Comparison of ENCODE assay signal across 8 cellular contexts in the genomic region with DNA sequence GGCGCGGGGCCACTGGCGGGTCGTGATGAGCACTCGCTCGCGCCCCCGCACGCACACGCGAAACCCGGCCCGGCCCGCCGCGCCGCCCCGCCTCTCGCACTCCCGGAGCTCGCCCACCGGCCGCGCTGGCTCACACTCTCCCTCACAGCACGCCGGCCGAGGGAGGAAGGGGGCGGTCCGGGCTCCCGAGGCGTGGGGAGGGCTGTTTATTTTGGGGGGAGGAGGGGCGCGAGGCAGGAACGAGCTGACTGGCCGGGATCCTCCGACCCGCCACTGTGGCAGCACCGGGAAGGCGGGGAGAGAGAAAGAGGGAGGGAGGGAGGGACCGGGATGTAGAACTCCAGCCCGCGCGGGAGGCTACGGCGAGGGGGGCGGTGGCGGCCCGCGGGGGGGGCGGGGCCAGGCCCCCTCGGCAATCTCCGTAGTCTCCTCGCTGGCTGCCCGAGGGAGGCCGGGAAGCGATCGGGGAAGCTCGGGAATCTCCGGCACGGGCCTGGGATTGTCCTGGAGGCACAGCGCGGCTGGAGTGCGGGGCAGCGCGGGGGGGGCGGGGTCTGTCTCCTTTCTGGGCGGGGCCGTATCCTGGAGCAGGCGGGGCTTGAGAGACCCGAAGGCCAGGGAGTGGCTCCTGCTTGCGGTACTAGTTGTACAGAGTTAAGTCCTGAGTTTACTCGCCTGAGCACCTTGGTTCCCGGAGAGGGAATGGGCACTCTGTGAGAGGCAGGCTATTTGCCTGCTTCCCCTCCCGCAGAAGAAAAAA. TPM values are rescaled to one million over a fixed set of nuclear protein-coding genes. Genes with fewer than 3 reads are reported as not detected.
A peak's percentile ranks its signal among the peaks of the same experiment; 100 is the strongest.
DNase-seq lines count a peak whose midpoint lies in the region; ATAC-seq and TF ChIP-seq lines count a peak whose summit lies in the region.

TSS of gene RBFOX2 (minus strand) at position 179 of the 760 bp plus-strand sequence. CDS start 399 bp downstream, outside the sequence.

- H3K27me3 Mint-ChIP-seq in naive thymus-derived CD4-positive, alpha-beta T cell = peaks cover 0 to 54% (median 4%) of the 10 kb centered on the region in 5 donors

- no peaks in the 10 kb centered on the region for H3K9me2 ChIP-seq in Loucy (replicated peaks; ENCODE audit: low read depth, low read length)

- DNase-seq in RWPE2 (ENCODE audit: low spot score) (peak; percentile 95), activated gamma-delta T cell (lab: John Stamatoyannopoulos, UW) (peak; percentile 46), fibroblast of peridontal ligament (ENCODE audit: extremely low read depth) (peak; percentile 92)
- DNase-seq in naive thymus-derived CD4-positive, alpha-beta T cell = peak; percentile 26 to 82 (median 44)
- DNase-seq in stimulated activated CD8-positive, alpha-beta memory T cell treated with anti-CD3 and anti-CD28 coated beads, Interleukin-7, amount 100 ng/mL, for 4 hours (ENCODE audit: low read depth in 2 of 2) = peak; percentile 59 to 81

- peak within 1 kb of the TSS; percentile 85 to 96 (median 90) for H3K4me3 Mint-ChIP-seq in naive thymus-derived CD4-positive, alpha-beta T cell

- ATAC-seq in RWPE2 (ENCODE audit: low read depth) = peak; percentile 84
- peak; percentile 80 for ATAC-seq in naive thymus-derived CD4-positive, alpha-beta T cell
- ATAC-seq in GM21786 (IDR thresholded peaks at IDR 0.05; ENCODE audit: unreplicated experiment) = no peak

- peaks cover 4% of the 10 kb centered on the region; the same call in 1 of the 2 replicates for H3F3A ChIP-seq in Loucy (ENCODE audit: low read depth)

- POLR2A ChIA-PET in naive thymus-derived CD4-positive, alpha-beta T cell (lab: Charles Lee) = no interaction called here

- no peaks in the 10 kb centered on the region for H3K36me3 Mint-ChIP-seq in naive thymus-derived CD4-positive, alpha-beta T cell

- no peak for TF ChIP-seq CTCF in Loucy (conservative IDR thresholded peaks at IDR 0.05; ENCODE audit: low read length)
- TF ChIP-seq CTCF in RWPE2 (IDR thresholded peaks at IDR 0.05; ENCODE audit: poor library complexity, severe bottlenecking) = no peak

- H3K27me3 ChIP-seq in Loucy (ENCODE audit: insufficient read depth, low read length, poor library complexity, severe bottlenecking) (no peaks in the 10 kb centered on the region), RWPE2 (ENCODE audit: insufficient read depth, poor library complexity, severe bottlenecking) (no peaks in the 10 kb centered on the region)
- H3K27me3 ChIP-seq in naive thymus-derived CD4-positive, alpha-beta T cell (ENCODE audit: control insufficient read depth in 2 of 2, insufficient read depth in 2 of 2, low read length in 2 of 2) = no peaks in the 10 kb centered on the region

- intact Hi-C loops in naive thymus-derived CD4-positive, alpha-beta T cell (cut with micrococcal nuclease) = loop anchor here (1.0 to 2.0 kb wide), 2 partner anchors 37 to 96 kb away; no protein-coding TSS in a partner anchor

- H4K20me1 ChIP-seq in Loucy (ENCODE audit: insufficient read depth, low read length, poor library complexity, severe bottlenecking) = no peaks in the 10 kb centered on the region

- CTCF ChIA-PET in naive thymus-derived CD4-positive, alpha-beta T cell (lab: Charles Lee) = interaction anchor here (2.1 kb wide), 1 partner anchor 37 kb away, joined by 9 read pairs; no protein-coding TSS in a partner anchor

- peak within 1 kb of the TSS; percentile 91 for H2AFZ ChIP-seq in Loucy (ENCODE audit: low read length)

- H3K9ac ChIP-seq in ES-I3 (ENCODE audit: low read depth, low read length) (peak within 1 kb of the TSS; percentile 96), Loucy (ENCODE audit: low read depth, low read length, poor library complexity, severe bottlenecking) (peak within 1 kb of the TSS; percentile 76)

- H3K27ac ChIP-seq in RWPE2 (ENCODE audit: poor library complexity, severe bottlenecking) = peak within 1 kb of the TSS; percentile 67
- H3K27ac ChIP-seq in naive thymus-derived CD4-positive, alpha-beta T cell (ENCODE audit: low read depth, low read length) = peak within 1 kb of the TSS; percentile 51

- peak within 1 kb of the TSS; percentile 79 for H3K4me2 ChIP-seq in Loucy (ENCODE audit: low read depth, low read length, poor library complexity, severe bottlenecking)

- H3K36me3 ChIP-seq in ES-I3 (ENCODE audit: insufficient read depth, low read length) (no peaks in the 10 kb centered on the region), Loucy (ENCODE audit: insufficient read depth, low read length) (no peaks in the 10 kb centered on the region), RWPE2 (ENCODE audit: low read depth) (peaks cover 9% of the 10 kb centered on the region)
- no peaks in the 10 kb centered on the region for H3K36me3 ChIP-seq in naive thymus-derived CD4-positive, alpha-beta T cell (ENCODE audit: control insufficient read depth in 2 of 3, insufficient read depth in 3 of 3, low read length in 3 of 3)

- H3K27ac Mint-ChIP-seq in naive thymus-derived CD4-positive, alpha-beta T cell = peak within 1 kb of the TSS in 8 of 9 donors; percentile 40 to 86 (median 75)

- H3K4me1 ChIP-seq in ES-I3 (ENCODE audit: insufficient read depth, low read length) (peaks cover 7% of the 10 kb centered on the region; the same call in 1 of the 2 replicates), Loucy (ENCODE audit: insufficient read depth, low read length, poor library complexity, severe bottlenecking) (peaks cover 16% of the 10 kb centered on the region), RWPE2 (ENCODE audit: insufficient read depth, poor library complexity, severe bottlenecking) (peaks cover 3% of the 10 kb centered on the region)
- peaks cover 8 to 13% of the 10 kb centered on the region in 2 donors for H3K4me1 ChIP-seq in naive thymus-derived CD4-positive, alpha-beta T cell (ENCODE audit: control insufficient read depth in 2 of 2, insufficient read depth in 2 of 2, low read length in 2 of 2)

- H3K79me2 ChIP-seq in Loucy (ENCODE audit: insufficient read depth, low read length) = no peaks in the 10 kb centered on the region

- peak within 1 kb of the TSS; percentile 92 for H3K4me3 ChIP-seq in Loucy (ENCODE audit: low read length, poor library complexity, severe bottlenecking)
- H3K4me3 ChIP-seq in RWPE2 (ENCODE audit: severe bottlenecking) = peak within 1 kb of the TSS; percentile 100
- peak within 1 kb of the TSS; percentile 61 for H3K4me3 ChIP-seq in naive thymus-derived CD4-positive, alpha-beta T cell (ENCODE audit: low read length)

- no peaks in the 10 kb centered on the region for H3K9me3 Mint-ChIP-seq in naive thymus-derived CD4-positive, alpha-beta T cell

- peaks cover 15 to 25% (median 23%) of the 10 kb centered on the region in 7 donors for H3K4me1 Mint-ChIP-seq in naive thymus-derived CD4-positive, alpha-beta T cell

- H3K9me3 ChIP-seq in ES-I3 (ENCODE audit: control insufficient read depth, insufficient read depth, low read length) = no peaks in the 10 kb centered on the region
- no peaks in the 10 kb centered on the region for H3K9me3 ChIP-seq in Loucy (ENCODE audit: insufficient read depth, low read depth, low read length)
- no peaks in the 10 kb centered on the region for H3K9me3 ChIP-seq in RWPE2 (ENCODE audit: severe bottlenecking)
- no peaks in the 10 kb centered on the region for H3K9me3 ChIP-seq in naive thymus-derived CD4-positive, alpha-beta T cell (ENCODE audit: control insufficient read depth in 2 of 3, low read length in 3 of 3)

RNA-seq across cellular contexts. Expression of gene RBFOX2, which starts in this region (rescaled TPM):
- total RNA-seq in naive thymus-derived CD4-positive, alpha-beta T cell = 1 to 10 TPM in 4 of 5 experiments, under 1 TPM in 1; 0.45 to 1.7 (median 1.2) TPM
- polyA plus RNA-seq in naive thymus-derived CD4-positive, alpha-beta T cell = under 1 TPM; 0.39 to 0.87 TPM

Comparison
In these comparisons a context has a peak if more than half of its experiments do, and no peak if none do; other contexts are left out.
1. DNase-seq: peak in every context shown above with its lines; median percentile 95 in RWPE2; 92 in fibroblast of peridontal ligament; 70 in stimulated activated CD8-positive, alpha-beta memory T cell treated with anti-CD3 and anti-CD28 coated beads, Interleukin-7, amount 100 ng/mL, for 4 hours; 46 in activated gamma-delta T cell; 44 in naive thymus-derived CD4-positive, alpha-beta T cell.